ENCODE assay signal across 35 cellular contexts in genomic region chr7:144759653-144760052, GRCh38.
"Had no signal": no experiment of that assay in that cellular context is flagged by ENCODE, and none has a peak within 500 bp of the region (broad histone marks: within the 10 kb centered on the region; RNA-seq: fewer than 3 reads in every experiment).

No MANE protein-coding gene starts in this region.

- H3K9me3 ChIP-seq: MG63 had no signal

- H3K36me3 ChIP-seq: MG63 had no signal

- DNase-seq: Karpas-422, Kasumi-1, MG63, MM.1S, MV-4-11, NCI-H1048, NCI-H1092, NCI-H1092 treated with DMSO at 0.1 percent for 48 hours, NCI-H1105, NCI-H1105 treated with DMSO at 0.1 percent for 48 hours, NCI-H1417, NCI-H1417 treated with DMSO at 0.1 percent for 48 hours, NCI-H1436, NCI-H1436 treated with DMSO at 0.1 percent for 48 hours, NCI-H146, NCI-H1694, NCI-H1694 treated with DMSO at 0.1 percent for 48 hours, NCI-H187, NCI-H187 treated with DMSO at 0.1 percent for 48 hours, NCI-H1930, NCI-H2029, NCI-H2029 treated with DMSO at 0.1 percent for 48 hours, NCI-H2081, NCI-H2081 treated with DMSO at 0.1 percent for 48 hours, NCI-H2107, NCI-H2171, NCI-H2171 treated with DMSO at 0.1 percent for 48 hours, NCI-H2227 treated with DMSO at 0.1 percent for 48 hours, NCI-H226, NCI-H345, NCI-H446, NCI-H446 treated with DMSO at 0.1 percent for 48 hours, NCI-H510A, NCI-H510A treated with DMSO at 0.1 percent for 48 hours, NCI-H524 had no signal

- H3K27me3 ChIP-seq: MG63 had no signal

- H3K4me3 ChIP-seq: MG63 had no signal
